8 cellular contexts compared by ENCODE assay signal in genomic region chr15:62060116-62060895, GRCh38. TPM values are rescaled to one million over a fixed set of nuclear protein-coding genes. Genes with fewer than 3 reads are reported as not detected.
DNase-seq lines count a peak whose midpoint lies in the region; ATAC-seq and TF ChIP-seq lines count a peak whose summit lies in the region.

A gene with protein sequence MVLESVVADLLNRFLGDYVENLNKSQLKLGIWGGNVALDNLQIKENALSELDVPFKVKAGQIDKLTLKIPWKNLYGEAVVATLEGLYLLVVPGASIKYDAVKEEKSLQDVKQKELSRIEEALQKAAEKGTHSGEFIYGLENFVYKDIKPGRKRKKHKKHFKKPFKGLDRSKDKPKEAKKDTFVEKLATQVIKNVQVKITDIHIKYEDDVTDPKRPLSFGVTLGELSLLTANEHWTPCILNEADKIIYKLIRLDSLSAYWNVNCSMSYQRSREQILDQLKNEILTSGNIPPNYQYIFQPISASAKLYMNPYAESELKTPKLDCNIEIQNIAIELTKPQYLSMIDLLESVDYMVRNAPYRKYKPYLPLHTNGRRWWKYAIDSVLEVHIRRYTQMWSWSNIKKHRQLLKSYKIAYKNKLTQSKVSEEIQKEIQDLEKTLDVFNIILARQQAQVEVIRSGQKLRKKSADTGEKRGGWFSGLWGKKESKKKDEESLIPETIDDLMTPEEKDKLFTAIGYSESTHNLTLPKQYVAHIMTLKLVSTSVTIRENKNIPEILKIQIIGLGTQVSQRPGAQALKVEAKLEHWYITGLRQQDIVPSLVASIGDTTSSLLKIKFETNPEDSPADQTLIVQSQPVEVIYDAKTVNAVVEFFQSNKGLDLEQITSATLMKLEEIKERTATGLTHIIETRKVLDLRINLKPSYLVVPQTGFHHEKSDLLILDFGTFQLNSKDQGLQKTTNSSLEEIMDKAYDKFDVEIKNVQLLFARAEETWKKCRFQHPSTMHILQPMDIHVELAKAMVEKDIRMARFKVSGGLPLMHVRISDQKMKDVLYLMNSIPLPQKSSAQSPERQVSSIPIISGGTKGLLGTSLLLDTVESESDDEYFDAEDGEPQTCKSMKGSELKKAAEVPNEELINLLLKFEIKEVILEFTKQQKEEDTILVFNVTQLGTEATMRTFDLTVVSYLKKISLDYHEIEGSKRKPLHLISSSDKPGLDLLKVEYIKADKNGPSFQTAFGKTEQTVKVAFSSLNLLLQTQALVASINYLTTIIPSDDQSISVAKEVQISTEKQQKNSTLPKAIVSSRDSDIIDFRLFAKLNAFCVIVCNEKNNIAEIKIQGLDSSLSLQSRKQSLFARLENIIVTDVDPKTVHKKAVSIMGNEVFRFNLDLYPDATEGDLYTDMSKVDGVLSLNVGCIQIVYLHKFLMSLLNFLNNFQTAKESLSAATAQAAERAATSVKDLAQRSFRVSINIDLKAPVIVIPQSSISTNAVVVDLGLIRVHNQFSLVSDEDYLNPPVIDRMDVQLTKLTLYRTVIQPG (N-terminal part only) (minus strand): TSS chr15:62060447. CDS start chr15:62060374, 73 bp downstream.

- H3K36me3 Mint-ChIP-seq in GM23338 (ENCODE audit: low read depth) (no peaks in the 10 kb centered on the region; the same call in 2 of the 3 replicates), nephron (ENCODE audit: low read depth) (no peaks in the 10 kb centered on the region)
- no peaks in the 10 kb centered on the region for H3K36me3 Mint-ChIP-seq in activated T-helper 2 cell treated with anti-CD3 and anti-CD28 coated beads, Interferon-gamma antibody, Interleukin-2, Interleukin-4, amounts not matched to agents 10 μg/mL and 5 μg/mL and 100 μg/mL, durations not matched to agents 14 hours and 24 hours and 36 hours (ENCODE audit: low read depth)
- H3K36me3 Mint-ChIP-seq in stimulated activated naive CD8-positive, alpha-beta T cell treated with anti-CD3 and anti-CD28 coated beads, Interleukin-15, Interleukin-2, amounts not matched to agents 100 ng/mL and 50 ng/mL, for 24 hours (ENCODE audit: low read depth) = peaks cover 10% of the 10 kb centered on the region

- peaks cover 54% of the 10 kb centered on the region for H3K27me3 ChIP-seq in GM23338 (ENCODE audit: insufficient read depth)

- peak; percentile 90 for ATAC-seq in GM23338

- intact Hi-C loops in activated T-helper 2 cell treated with anti-CD3 and anti-CD28 coated beads, Interferon-gamma antibody, Interleukin-2, Interleukin-4, amounts not matched to agents 10 μg/mL and 5 μg/mL and 100 μg/mL, durations not matched to agents 14 hours and 24 hours and 36 hours (cut with micrococcal nuclease) = loop anchor here (1.0 kb wide), 1 partner anchor 14 kb away; no protein-coding TSS in a partner anchor

- H3K4me1 ChIP-seq in GM23338 (ENCODE audit: insufficient read depth) = peaks cover 7% of the 10 kb centered on the region

- peak within 1 kb of the TSS; percentile 89 for H3K4me2 ChIP-seq in GM23338

- peak; percentile 55 to 66 for TF ChIP-seq CTCF in GM23338 (conservative IDR thresholded peaks at IDR 0.05; ENCODE audit: low read depth in 2 of 2)
- TF ChIP-seq CTCF in RWPE1 (conservative IDR thresholded peaks at IDR 0.05; ENCODE audit: low read depth) = peak; percentile 96
- peak; percentile 75 to 82 (median 78) for TF ChIP-seq CTCF in nephron (IDR thresholded peaks at IDR 0.05; ENCODE audit: unreplicated experiment in 3 of 3)

- peaks cover 6% of the 10 kb centered on the region; the same call in 1 of the 3 replicates for H3K4me1 Mint-ChIP-seq in GM23338
- peaks cover 22% of the 10 kb centered on the region for H3K4me1 Mint-ChIP-seq in activated T-helper 2 cell treated with anti-CD3 and anti-CD28 coated beads, Interferon-gamma antibody, Interleukin-2, Interleukin-4, amounts not matched to agents 10 μg/mL and 5 μg/mL and 100 μg/mL, durations not matched to agents 14 hours and 24 hours and 36 hours (ENCODE audit: low read depth)
- H3K4me1 Mint-ChIP-seq in nephron = peaks cover 16% of the 10 kb centered on the region
- peaks cover 52% of the 10 kb centered on the region for H3K4me1 Mint-ChIP-seq in stimulated activated naive CD8-positive, alpha-beta T cell treated with anti-CD3 and anti-CD28 coated beads, Interleukin-15, Interleukin-2, amounts not matched to agents 100 ng/mL and 50 ng/mL, for 24 hours (ENCODE audit: low read depth)

- POLR2A ChIA-PET in RWPE1 (lab: Yijun Ruan, JAX; ENCODE audit: low non-redundant PET) = no interaction called here

- H3K36me3 ChIP-seq in GM23338 (ENCODE audit: insufficient read depth) = no peaks in the 10 kb centered on the region

- H3K4me3 ChIP-seq in GM23338 = peak within 1 kb of the TSS; percentile 84

- H3K9me2 ChIP-seq in GM23338 (ENCODE audit: insufficient read depth) = no peaks in the 10 kb centered on the region

- DNase-seq in ELF-1 (ENCODE audit: low read depth, low spot score) (peak; percentile 98), GM23338 (ENCODE audit: low spot score) (peak; percentile 95), LHCN-M2 (ENCODE audit: low read depth) (peak; percentile 90), RWPE1 (ENCODE audit: low spot score) (peak; percentile 89), fibroblast of peridontal ligament (ENCODE audit: extremely low read depth) (peak; percentile 89)
- peak; percentile 91 for DNase-seq in activated T-helper 2 cell treated with anti-CD3 and anti-CD28 coated beads, Interferon-gamma antibody, Interleukin-2, Interleukin-4, amounts not matched to agents 10 μg/mL and 5 μg/mL and 100 μg/mL, durations not matched to agents 14 hours and 24 hours and 36 hours (ENCODE audit: low spot score)

- peaks cover 22% of the 10 kb centered on the region for H3K79me2 ChIP-seq in GM23338 (replicated peaks; ENCODE audit: insufficient read depth)

- CTCF ChIA-PET in RWPE1 (lab: Yijun Ruan, JAX) = interaction anchor here (0.5 to 1.7 kb wide), 5 partner anchors 10 to 52 kb away, joined by 3 to 5 read pairs (median 3); no protein-coding TSS in a partner anchor

- H3K27ac Mint-ChIP-seq in GM23338 = no peak within 1 kb of the TSS
- H3K27ac Mint-ChIP-seq in activated T-helper 2 cell treated with anti-CD3 and anti-CD28 coated beads, Interferon-gamma antibody, Interleukin-2, Interleukin-4, amounts not matched to agents 10 μg/mL and 5 μg/mL and 100 μg/mL, durations not matched to agents 14 hours and 24 hours and 36 hours = peak within 1 kb of the TSS; percentile 96
- H3K27ac Mint-ChIP-seq in nephron = peak within 1 kb of the TSS; percentile 86 to 91 (median 89)
- peak within 1 kb of the TSS; percentile 94 for H3K27ac Mint-ChIP-seq in stimulated activated naive CD8-positive, alpha-beta T cell treated with anti-CD3 and anti-CD28 coated beads, Interleukin-15, Interleukin-2, amounts not matched to agents 100 ng/mL and 50 ng/mL, for 24 hours

- H3K4me3 Mint-ChIP-seq in GM23338 (peak within 1 kb of the TSS; percentile 93), nephron (peak within 1 kb of the TSS; percentile 87 to 97 (median 94))
- peak within 1 kb of the TSS; percentile 92 for H3K4me3 Mint-ChIP-seq in activated T-helper 2 cell treated with anti-CD3 and anti-CD28 coated beads, Interferon-gamma antibody, Interleukin-2, Interleukin-4, amounts not matched to agents 10 μg/mL and 5 μg/mL and 100 μg/mL, durations not matched to agents 14 hours and 24 hours and 36 hours (ENCODE audit: low read depth)
- peak within 1 kb of the TSS; percentile 92 for H3K4me3 Mint-ChIP-seq in stimulated activated naive CD8-positive, alpha-beta T cell treated with anti-CD3 and anti-CD28 coated beads, Interleukin-15, Interleukin-2, amounts not matched to agents 100 ng/mL and 50 ng/mL, for 24 hours

- H3K27me3 Mint-ChIP-seq in GM23338 (ENCODE audit: insufficient read depth, low read depth, poor library complexity) (peaks cover 29% of the 10 kb centered on the region), nephron (ENCODE audit: low read depth) (peaks cover 50% of the 10 kb centered on the region)
- H3K27me3 Mint-ChIP-seq in activated T-helper 2 cell treated with anti-CD3 and anti-CD28 coated beads, Interferon-gamma antibody, Interleukin-2, Interleukin-4, amounts not matched to agents 10 μg/mL and 5 μg/mL and 100 μg/mL, durations not matched to agents 14 hours and 24 hours and 36 hours (ENCODE audit: low read depth) = peaks cover 26% of the 10 kb centered on the region
- H3K27me3 Mint-ChIP-seq in stimulated activated naive CD8-positive, alpha-beta T cell treated with anti-CD3 and anti-CD28 coated beads, Interleukin-15, Interleukin-2, amounts not matched to agents 100 ng/mL and 50 ng/mL, for 24 hours = peaks cover 7% of the 10 kb centered on the region

- no peaks in the 10 kb centered on the region for H3F3A ChIP-seq in GM23338 (replicated peaks; ENCODE audit: low read depth)

- H4K20me1 ChIP-seq in GM23338 (replicated peaks; ENCODE audit: insufficient read depth) = no peaks in the 10 kb centered on the region; the same call in 1 of the 2 replicates

- H3K27ac ChIP-seq in GM23338 (ENCODE audit: low read depth) (no peak within 1 kb of the TSS), RWPE1 (peak within 1 kb of the TSS; percentile 84)

- H2AFZ ChIP-seq in GM23338 = peak within 1 kb of the TSS; percentile 98

- H3K9me3 Mint-ChIP-seq in GM23338 = no peaks in the 10 kb centered on the region
- no peaks in the 10 kb centered on the region for H3K9me3 Mint-ChIP-seq in activated T-helper 2 cell treated with anti-CD3 and anti-CD28 coated beads, Interferon-gamma antibody, Interleukin-2, Interleukin-4, amounts not matched to agents 10 μg/mL and 5 μg/mL and 100 μg/mL, durations not matched to agents 14 hours and 24 hours and 36 hours
- H3K9me3 Mint-ChIP-seq in nephron = no peaks in the 10 kb centered on the region
- H3K9me3 Mint-ChIP-seq in stimulated activated naive CD8-positive, alpha-beta T cell treated with anti-CD3 and anti-CD28 coated beads, Interleukin-15, Interleukin-2, amounts not matched to agents 100 ng/mL and 50 ng/mL, for 24 hours = no peaks in the 10 kb centered on the region

TF ChIP-seq in GM23338, 12 proteins besides CTCF, POLR2A, EP300 and RAD21 (continues in another document):
- TF ChIP-seq POLR2AphosphoS5 (IDR thresholded peaks at IDR 0.05; ENCODE audit: low read depth) = peak; percentile 68
- no peak for TF ChIP-seq ETS1 (IDR thresholded peaks at IDR 0.05)
- no peak for TF ChIP-seq ZNF114 (CRISPR knock-in tag; IDR thresholded peaks at IDR 0.05)
- TF ChIP-seq JUNB (IDR thresholded peaks at IDR 0.05; ENCODE audit: unreplicated experiment) = no peak

RNA-seq across cellular contexts. Expression of the gene that starts here (rescaled TPM):
- 20.5 and 28.0 TPM in 2 replicates for total RNA-seq in GM23338 (2014; rRNA removed; shearing (Covaris generic))
- polyA plus RNA-seq in GM23338 (2016; fragmentation: Nextera tagmentation; extraction: Ambion mirVana) = 6.6 and 10.2 TPM in 2 replicates
- 26.5 and 35.4 TPM in 2 replicates for total RNA-seq in LHCN-M2 (2014; rRNA removed)
- 5.1 TPM for polyA plus RNA-seq in LHCN-M2 (2012)
- 53.3 and 57.4 TPM in 2 replicates for total RNA-seq in activated T-helper 2 cell treated with anti-CD3 and anti-CD28 coated beads, Interferon-gamma antibody, Interleukin-2, Interleukin-4, amounts not matched to agents 10 μg/mL and 5 μg/mL and 100 μg/mL, durations not matched to agents 14 hours and 24 hours and 36 hours
